3 cellular contexts compared by ENCODE assay signal in the genomic region with DNA sequence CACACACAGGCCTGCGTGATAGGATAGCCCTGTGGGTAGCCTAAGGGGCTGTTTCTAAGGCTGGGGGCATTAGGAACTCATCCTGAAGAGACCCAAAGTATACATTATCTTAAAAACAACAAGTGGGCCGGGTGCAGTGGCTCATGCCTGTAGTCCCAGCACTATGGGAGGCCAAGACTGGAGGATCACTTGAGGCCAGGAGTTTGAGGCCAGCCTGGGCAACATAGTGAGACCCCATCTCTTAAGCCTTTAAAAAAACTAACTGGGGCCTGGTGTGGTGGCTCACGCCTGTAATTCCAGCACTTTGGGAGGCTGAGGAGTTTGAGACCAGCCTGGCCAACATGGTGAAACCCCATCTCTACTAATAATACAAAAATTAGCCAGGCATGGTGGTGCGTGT.
TF ChIP-seq lines count a peak whose summit lies in the region.

No MANE protein-coding gene starts in this region.

TF ChIP-seq in HEK293, 187 proteins besides CTCF, POLR2A, EP300 and RAD21:
- peak; percentile 48; the same call in 1 of the 2 replicates for TF ChIP-seq ZNF121 (tag by site-specific recombination; IDR thresholded peaks at IDR 0.05)

TF ChIP-seq in WTC11, 78 proteins besides CTCF, POLR2A, EP300 and RAD21:
- TF ChIP-seq ZNF121 (CRISPR knock-in tag; IDR thresholded peaks at IDR 0.05) = peak; percentile 81; the same call in 1 of the 2 replicates

TF ChIP-seq in HepG2, 621 proteins besides CTCF, POLR2A, EP300 and RAD21:
- TF ChIP-seq, protein P1, sequence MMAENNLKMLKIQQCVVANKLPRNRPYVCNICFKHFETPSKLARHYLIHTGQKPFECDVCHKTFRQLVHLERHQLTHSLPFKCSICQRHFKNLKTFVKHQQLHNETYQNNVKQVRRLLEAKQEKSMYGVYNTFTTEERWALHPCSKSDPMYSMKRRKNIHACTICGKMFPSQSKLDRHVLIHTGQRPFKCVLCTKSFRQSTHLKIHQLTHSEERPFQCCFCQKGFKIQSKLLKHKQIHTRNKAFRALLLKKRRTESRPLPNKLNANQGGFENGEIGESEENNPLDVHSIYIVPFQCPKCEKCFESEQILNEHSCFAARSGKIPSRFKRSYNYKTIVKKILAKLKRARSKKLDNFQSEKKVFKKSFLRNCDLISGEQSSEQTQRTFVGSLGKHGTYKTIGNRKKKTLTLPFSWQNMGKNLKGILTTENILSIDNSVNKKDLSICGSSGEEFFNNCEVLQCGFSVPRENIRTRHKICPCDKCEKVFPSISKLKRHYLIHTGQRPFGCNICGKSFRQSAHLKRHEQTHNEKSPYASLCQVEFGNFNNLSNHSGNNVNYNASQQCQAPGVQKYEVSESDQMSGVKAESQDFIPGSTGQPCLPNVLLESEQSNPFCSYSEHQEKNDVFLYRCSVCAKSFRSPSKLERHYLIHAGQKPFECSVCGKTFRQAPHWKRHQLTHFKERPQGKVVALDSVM (CRISPR knock-in tag; IDR thresholded peaks at IDR 0.05) = peak; percentile 52; the same call in 1 of the 2 replicates
